Comparison of ENCODE assay signal across 8 cellular contexts in genomic region chr20:20052074-20052970, GRCh38. TPM values are rescaled to one million over a fixed set of nuclear protein-coding genes. Genes with fewer than 3 reads are reported as not detected.
DNase-seq lines count a peak whose midpoint lies in the region; ATAC-seq and TF ChIP-seq lines count a peak whose summit lies in the region.

Gene CFAP61, plus strand, starts transcription at chr20:20052532. Its CDS starts 4,122 bp downstream, at chr20:20056654.
Gene CRNKL1, minus strand, starts transcription at chr20:20052466. Its CDS starts 124 bp downstream, at chr20:20052342.

- peak within 1 kb of the TSS; percentile 99 for H3K4me2 ChIP-seq in mammary epithelial cell (ENCODE audit: insufficient read depth, low read depth, low read length)
- peak within 1 kb of the TSS; percentile 88 for H3K4me2 ChIP-seq in skeletal muscle satellite cell (ENCODE audit: low read length)

- WGBS in mammary epithelial cell (ENCODE audit: low coverage, missing lambda C conversion rate): 0% methylated on average over 32 of the region's 67 CpGs

- POLR2A ChIA-PET in AG04449 (lab: Yijun Ruan, JAX): interaction anchor here (0.9 to 1.0 kb wide), 2 partner anchors 35 to 235 kb away, joined by 3 read pairs; partner anchors contain the start of gene NAA20

- peaks cover 20% of the 10 kb centered on the region for H3K79me2 ChIP-seq in mammary epithelial cell (ENCODE audit: insufficient read depth, low read length)

- peak within 1 kb of the TSS; percentile 72 for H3K27ac ChIP-seq in WERI-Rb-1
- peak within 1 kb of the TSS; percentile 86 for H3K27ac ChIP-seq in mammary epithelial cell (ENCODE audit: insufficient read depth, low read depth, low read length)

- ATAC-seq in GM18873 (IDR thresholded peaks at IDR 0.05; ENCODE audit: low FRiP score, unreplicated experiment) (peak; percentile 88), HG03135 (IDR thresholded peaks at IDR 0.05; ENCODE audit: unreplicated experiment) (peak; percentile 92)

- CTCF ChIA-PET in AG04449 (lab: Yijun Ruan, JAX) (interaction anchor here (0.6 to 2.1 kb wide), 4 partner anchors 57 to 541 kb away, joined by 3 to 8 read pairs (median 4); no protein-coding TSS in a partner anchor), mammary epithelial cell (lab: Charles Lee; ENCODE audit: low non-redundant PET) (no interaction called here)

- intact Hi-C loops in mammary epithelial cell (cut with micrococcal nuclease): loop anchor here (10.0 kb wide), 1 partner anchor 368 kb away; no protein-coding TSS in a partner anchor

- H3K9me3 ChIP-seq in WERI-Rb-1 (ENCODE audit: severe bottlenecking) (no peaks in the 10 kb centered on the region), mammary epithelial cell (replicated peaks; ENCODE audit: insufficient read depth, low read length) (no peaks in the 10 kb centered on the region), iPS-18c (ENCODE audit: control insufficient read depth, insufficient read depth, low read length) (no peaks in the 10 kb centered on the region), skeletal muscle satellite cell (replicated peaks; ENCODE audit: low read length) (no peaks in the 10 kb centered on the region)

- H3K4me1 ChIP-seq in mammary epithelial cell (ENCODE audit: insufficient read depth, low read length) (peaks cover 5% of the 10 kb centered on the region), skeletal muscle satellite cell (ENCODE audit: control insufficient read depth, insufficient read depth, low read length) (no peaks in the 10 kb centered on the region)

- peak within 1 kb of the TSS; percentile 99 for H2AFZ ChIP-seq in mammary epithelial cell (ENCODE audit: low read depth, low read length)

- in situ Hi-C loops in mammary epithelial cell (cut with MboI; ENCODE audit: low sequenced_read_pairs in 2 of 2): no loop called here

- peaks cover 32% of the 10 kb centered on the region for H3K36me3 ChIP-seq in WERI-Rb-1
- H3K36me3 ChIP-seq in mammary epithelial cell (ENCODE audit: insufficient read depth, low read length): peaks cover 20% of the 10 kb centered on the region
- peaks cover 28% of the 10 kb centered on the region for H3K36me3 ChIP-seq in skeletal muscle satellite cell (ENCODE audit: insufficient read depth, low read length)

- H3K4me3 ChIP-seq in AG04449 (ENCODE audit: low read depth, low read length): peak within 1 kb of the TSS; percentile 91
- peak within 1 kb of the TSS; percentile 81 for H3K4me3 ChIP-seq in WERI-Rb-1 (ENCODE audit: low read depth, low read length)
- peak within 1 kb of the TSS; percentile 78 to 92 (median 80) for H3K4me3 ChIP-seq in mammary epithelial cell (replicated peaks in 1 of 3; ENCODE audit: insufficient read depth in 1 of 3, low read depth in 2 of 3, low read length in 3 of 3)
- peak within 1 kb of the TSS; percentile 100 for H3K4me3 ChIP-seq in iPS-18c (ENCODE audit: insufficient read depth, low read depth, low read length)
- peak within 1 kb of the TSS; percentile 95 for H3K4me3 ChIP-seq in skeletal muscle satellite cell (ENCODE audit: low read length)

- DNase-seq in AG04449 (ENCODE audit: low read depth, low spot score) (peak; percentile 60), NCI-H2196 (lab: John Stamatoyannopoulos, UW; ENCODE audit: unreplicated experiment) (peak; percentile 98), WERI-Rb-1 (peak; percentile 97), mammary epithelial cell (peak; percentile 96)

- TF ChIP-seq CTCF in AG04449 (IDR thresholded peaks at IDR 0.05; ENCODE audit: insufficient read depth, low read length, missing control alignments): no peak
- 0 out of 2 replicates have a peak, but pooled peaks have one; percentile 7 for TF ChIP-seq CTCF in WERI-Rb-1 (IDR thresholded peaks at IDR 0.05; ENCODE audit: low read depth, low read length)
- peak in 1 of 2 donors; percentile 18 for TF ChIP-seq CTCF in mammary epithelial cell (conservative IDR thresholded peaks at IDR 0.05 in 1 of 2, IDR thresholded peaks at IDR 0.05 in 1 of 2; ENCODE audit: extremely low read depth in 1 of 2, insufficient read depth in 1 of 2, low read depth in 1 of 2, low read length in 2 of 2)

- dilution Hi-C loops in mammary epithelial cell (cut with HindIII; ENCODE audit: low sequenced_read_pairs): loop anchor here (5.0 kb wide), 1 partner anchor 35 kb away; the partner anchor contains the start of gene NAA20

- BruUV-seq in mammary epithelial cell (replicated peaks; lab: Mats Ljungman, UMichigan): no TSS peak

- H3K9ac ChIP-seq in mammary epithelial cell (ENCODE audit: insufficient read depth, low read length): peak within 1 kb of the TSS; percentile 79
- peak within 1 kb of the TSS; percentile 93 for H3K9ac ChIP-seq in skeletal muscle satellite cell (ENCODE audit: low read depth, low read length)

- no peaks in the 10 kb centered on the region for H4K20me1 ChIP-seq in mammary epithelial cell (ENCODE audit: insufficient read depth, low read length)

- no peaks in the 10 kb centered on the region for H3K27me3 ChIP-seq in WERI-Rb-1 (ENCODE audit: insufficient read depth, low read depth, severe bottlenecking)
- H3K27me3 ChIP-seq in mammary epithelial cell (ENCODE audit: insufficient read depth, low read length): no peaks in the 10 kb centered on the region
- no peaks in the 10 kb centered on the region for H3K27me3 ChIP-seq in skeletal muscle satellite cell (ENCODE audit: control insufficient read depth, insufficient read depth, low read length)

RNA-seq across cellular contexts. Expression of gene CFAP61, which starts in this region (rescaled TPM):
- under 1 TPM in 1 of 2 donors, not detected in 1; 0.67 TPM for total RNA-seq in mammary epithelial cell
- 0.07 TPM for polyA plus RNA-seq in mammary epithelial cell
- not detected for polyA minus RNA-seq in mammary epithelial cell
- total RNA-seq in skeletal muscle satellite cell (2012; rRNA removed): not detected in 2 replicates

RNA-seq across cellular contexts. Expression of gene CRNKL1, which starts in this region (rescaled TPM):
- 10 to 100 TPM; 15.7 to 16.7 TPM for total RNA-seq in mammary epithelial cell
- polyA plus RNA-seq in mammary epithelial cell: 6.7 TPM
- polyA minus RNA-seq in mammary epithelial cell: 14.3 TPM
- 18.6 and 20.5 TPM in 2 replicates for total RNA-seq in skeletal muscle satellite cell (2012; rRNA removed)

Comparison
In these comparisons a context has a peak if more than half of its experiments do, and no peak if none do; other contexts are left out.
1. Peak in every context shown above with its lines: DNase-seq, ATAC-seq, H3K4me3 ChIP-seq and H3K27ac ChIP-seq.